In genomic region chr5:33488558-33489355, GRCh38 we compare ENCODE assay signal across 17 cellular contexts. TPM values are rescaled to one million over a fixed set of nuclear protein-coding genes. Genes with fewer than 3 reads are reported as not detected.
DNase-seq lines count a peak whose midpoint lies in the region; ATAC-seq, FAIRE-seq and TF ChIP-seq lines count a peak whose summit lies in the region.
"Had no signal": no experiment of that assay in that cellular context is flagged by ENCODE, and none has a peak within 500 bp of the region (broad histone marks: within the 10 kb centered on the region; RNA-seq: fewer than 3 reads in every experiment).

No MANE protein-coding gene starts in this region.

- no peaks in the 10 kb centered on the region for H3K27me3 ChIP-seq in H1 (replicated peaks in 1 of 4; ENCODE audit: control insufficient read depth in 3 of 4, extremely low read depth in 1 of 4, insufficient read depth in 3 of 4, low read length in 3 of 4)

- no peak for FAIRE-seq in H1 (lab: Jason Lieb, UNC)
- FAIRE-seq: A549, GM12892 had no signal

- TF ChIP-seq EP300 in H1 (IDR thresholded peaks at IDR 0.05; ENCODE audit: borderline replicate concordance in 1 of 2, low read depth in 2 of 2, low read length in 2 of 2), result no peak

- peak; percentile 33 for DNase-seq in SK-MEL-5 (ENCODE audit: low read depth, low spot score)
- DNase-seq in H1 (ENCODE audit: low read depth in 1 of 2, low spot score in 2 of 2), result no peak
- no peak for DNase-seq in nephron progenitor cell
- peak; percentile 7 for DNase-seq in putamen (ENCODE audit: low spot score)
- no peak for DNase-seq in foreskin fibroblast
- no peak for DNase-seq in COLO829 (ENCODE audit: low spot score)
- DNase-seq: Caco-2; CD8-positive, alpha-beta T cell; DND-41; GDM1; GOT3; HCEC 1CT; HFFc6 had no signal

- no peaks in the 10 kb centered on the region for H3K79me1 ChIP-seq in H1 (ENCODE audit: low read depth, low read length)

- H3K4me1 ChIP-seq in H1 (replicated peaks in 1 of 4; ENCODE audit: control insufficient read depth in 3 of 4, insufficient read depth in 4 of 4, low read length in 3 of 4), result peaks cover 6 to 12% (median 9%) of the 10 kb centered on the region in 4 experiments; a peak in 6 of 7 replicates
- H3K4me1 ChIP-seq: A549 had no signal

- TF ChIP-seq CTCF in H1 (IDR thresholded peaks at IDR 0.05; ENCODE audit: control extremely low read depth in 1 of 3, insufficient read depth in 1 of 3, low read depth in 1 of 3, low read length in 3 of 3), result no peak
- no peak for TF ChIP-seq CTCF in nephron progenitor cell (IDR thresholded peaks at IDR 0.05)
- TF ChIP-seq CTCF in foreskin fibroblast (IDR thresholded peaks at IDR 0.05; ENCODE audit: low read depth, low read length), result no peak

- no peak for TF ChIP-seq RAD21 in H1 (IDR thresholded peaks at IDR 0.05 in 1 of 2, conservative IDR thresholded peaks at IDR 0.05 in 1 of 2; ENCODE audit: low read depth in 2 of 2, low read length in 2 of 2)

- CTCF ChIA-PET in H1 (lab: Charles Lee; ENCODE audit: partially characterized antibody), result interaction anchor here (1.0 to 2.4 kb wide), 7 partner anchors 10 to 29 kb away, joined by 3 to 8 read pairs (median 4); no protein-coding TSS in a partner anchor

- no peak overlapping the region for H2AK5ac ChIP-seq in H1 (ENCODE audit: low read depth, low read length)

- H3K27ac ChIP-seq in H1 (ENCODE audit: low read depth, low read length), result peak overlapping the region; percentile 56; the same call in 1 of the 2 replicates
- H3K27ac ChIP-seq: A549 had no signal

- H2AFZ ChIP-seq in H1 (ENCODE audit: low read length), result no peak overlapping the region

- no peaks in the 10 kb centered on the region for H4K20me1 ChIP-seq in H1 (replicated peaks in 1 of 2; ENCODE audit: control insufficient read depth in 1 of 2, insufficient read depth in 2 of 2, low read length in 2 of 2)

- no peak for TF ChIP-seq POLR2A in H1 (IDR thresholded peaks at IDR 0.05; ENCODE audit: control extremely low read depth in 1 of 2, low read depth in 2 of 2, low read length in 2 of 2)

- ATAC-seq in GM19452 (IDR thresholded peaks at IDR 0.05; ENCODE audit: unreplicated experiment), result no peak
- ATAC-seq: A549; CD8-positive, alpha-beta T cell had no signal

- no peak overlapping the region for H3K4me3 Mint-ChIP-seq in nephron progenitor cell
- H3K4me3 Mint-ChIP-seq: CD14-positive monocyte; CD8-positive, alpha-beta T cell; HFFc6 had no signal

- no peak overlapping the region for H3K56ac ChIP-seq in H1 (replicated peaks; ENCODE audit: insufficient read length, low read depth, low read length)

- peak overlapping the region in 1 of 2 experiments; percentile 39; a peak in 2 of 4 replicates for H3K4me2 ChIP-seq in H1 (ENCODE audit: insufficient read depth in 1 of 2, low read depth in 2 of 2, low read length in 2 of 2)
- H3K4me2 ChIP-seq: A549 had no signal

- H3K4me3 ChIP-seq in H1 (ENCODE audit: extremely low read depth in 1 of 4, insufficient read depth in 2 of 4, low read depth in 3 of 4, low read length in 4 of 4), result peak overlapping the region in 1 of 4 experiments; percentile 0; a peak in 1 of 8 replicates
- H3K4me3 ChIP-seq in foreskin fibroblast (ENCODE audit: low read depth in 1 of 2, low read length in 2 of 2), result no peak overlapping the region
- H3K4me3 ChIP-seq: A549 had no signal

- peaks cover 5% of the 10 kb centered on the region for H3K9me3 Mint-ChIP-seq in nephron progenitor cell
- H3K9me3 Mint-ChIP-seq: CD8-positive, alpha-beta T cell; HFFc6 had no signal

- no peak overlapping the region for H3K23ac ChIP-seq in H1 (ENCODE audit: insufficient read length)

- H3K36me3 ChIP-seq in H1 (ENCODE audit: control insufficient read depth in 2 of 4, insufficient read depth in 4 of 4, low read length in 3 of 4), result no peaks in the 10 kb centered on the region

- H2BK5ac ChIP-seq in H1 (ENCODE audit: low read depth, low read length), result no peak overlapping the region

- no peak overlapping the region; a peak in 2 of 7 replicates for H3K9ac ChIP-seq in H1 (replicated peaks in 1 of 4; ENCODE audit: extremely low read depth in 1 of 4, low read depth in 3 of 4, low read length in 3 of 4)

- H3K4me1 Mint-ChIP-seq in nephron progenitor cell, result peaks cover 13% of the 10 kb centered on the region
- H3K4me1 Mint-ChIP-seq: CD14-positive monocyte had no signal

- no peak overlapping the region for H2BK20ac ChIP-seq in H1 (ENCODE audit: low read length)

- peak overlapping the region; percentile 80; the same call in 1 of the 2 replicates for H2BK12ac ChIP-seq in H1 (ENCODE audit: low read depth, low read length)

- POLR2A ChIA-PET in H1 (lab: Charles Lee; ENCODE audit: partially characterized antibody), result interaction anchor here (0.9 to 2.4 kb wide), 8 partner anchors 9 to 48 kb away, joined by 3 to 8 read pairs (median 6); partner anchors contain the start of gene TARS1

- no peak overlapping the region for H4K91ac ChIP-seq in H1 (replicated peaks; ENCODE audit: insufficient read length, low read length)

- no peak overlapping the region for H2BK15ac ChIP-seq in H1 (ENCODE audit: low read length)

- no peaks in the 10 kb centered on the region for H3K23me2 ChIP-seq in H1 (ENCODE audit: low read depth, low read length)

- WGBS in H1 (ENCODE audit: extremely low coverage in 1 of 2, insufficient coverage in 1 of 2, insufficient read length in 1 of 2, insufficient replicate concordance in 2 of 2, low coverage in 1 of 2, low lambda C conversion rate in 2 of 2, missing lambda C conversion rate in 1 of 2), 2 experiments, result 70% methylated on average over 19 of the region's 19 CpGs; no CpG with 5 or more reads in 1 of the 2 experiments

- no peak overlapping the region for H3K18ac ChIP-seq in H1 (ENCODE audit: extremely low read depth, low read length)

- H4K5ac ChIP-seq in H1 (ENCODE audit: insufficient read length, low read depth, low read length), result no peak overlapping the region

- no peak overlapping the region for H3K4ac ChIP-seq in H1 (replicated peaks; ENCODE audit: insufficient read length, low read depth, low read length)

- no peaks in the 10 kb centered on the region for H3K79me2 ChIP-seq in H1 (ENCODE audit: control insufficient read depth in 1 of 2, insufficient read depth in 2 of 2, low read length in 2 of 2)

- peak overlapping the region; percentile 89 for H3K27ac Mint-ChIP-seq in nephron progenitor cell
- H3K27ac Mint-ChIP-seq: CD14-positive monocyte; CD8-positive, alpha-beta T cell; HFFc6 had no signal

- H3K36me3 Mint-ChIP-seq in nephron progenitor cell (ENCODE audit: low read depth), result peaks cover 4% of the 10 kb centered on the region
- H3K36me3 Mint-ChIP-seq: CD14-positive monocyte; CD8-positive, alpha-beta T cell had no signal

- no peak overlapping the region for H4K8ac ChIP-seq in H1 (ENCODE audit: extremely low read depth, insufficient read depth, low read length)

- in situ Hi-C loops in SK-MEL-5 (cut with HindIII; ENCODE audit: low pct_unique_long_range_greater_than_20kb, low sequenced_read_pairs), result no loop called here

- peak overlapping the region; percentile 1 for H2BK120ac ChIP-seq in H1 (replicated peaks; ENCODE audit: low read depth, low read length)

- peaks cover 2% of the 10 kb centered on the region for H3K27me3 Mint-ChIP-seq in nephron progenitor cell (ENCODE audit: low read depth, poor library complexity)

- H3K14ac ChIP-seq in H1 (ENCODE audit: insufficient read length), result no peak overlapping the region

- no peaks in the 10 kb centered on the region for H3K9me3 ChIP-seq in H1 (ENCODE audit: insufficient read depth in 2 of 2, low read depth in 1 of 2, low read length in 1 of 2)
- H3K9me3 ChIP-seq: A549, Caco-2 had no signal

TF ChIP-seq in H1, 55 proteins besides CTCF, POLR2A, EP300 and RAD21 (continues in another document):
- TF ChIP-seq EZH2 (IDR thresholded peaks at IDR 0.05; ENCODE audit: low read depth, low read length, severe bottlenecking), result no peak
- TF ChIP-seq SIRT6 (IDR thresholded peaks at IDR 0.05; ENCODE audit: low read length), result no peak
- TF ChIP-seq TBP (IDR thresholded peaks at IDR 0.05; ENCODE audit: low read depth, low read length), result no peak
- TF ChIP-seq NANOG (IDR thresholded peaks at IDR 0.05; ENCODE audit: insufficient read depth, low read depth, low read length, poor library complexity, severe bottlenecking), result no peak
- TF ChIP-seq GABPA (IDR thresholded peaks at IDR 0.05; ENCODE audit: borderline replicate concordance, insufficient read depth, low read length), result no peak
- TF ChIP-seq BACH1 (IDR thresholded peaks at IDR 0.05; ENCODE audit: low read length), result no peak
- TF ChIP-seq RBBP5 (IDR thresholded peaks at IDR 0.05; ENCODE audit: borderline replicate concordance, low read depth, low read length), result no peak
- TF ChIP-seq TCF12 (IDR thresholded peaks at IDR 0.05; ENCODE audit: low read depth, low read length), result no peak
- TF ChIP-seq, protein P1, sequence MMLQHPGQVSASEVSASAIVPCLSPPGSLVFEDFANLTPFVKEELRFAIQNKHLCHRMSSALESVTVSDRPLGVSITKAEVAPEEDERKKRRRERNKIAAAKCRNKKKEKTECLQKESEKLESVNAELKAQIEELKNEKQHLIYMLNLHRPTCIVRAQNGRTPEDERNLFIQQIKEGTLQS (IDR thresholded peaks at IDR 0.05; ENCODE audit: insufficient read depth, low read depth, low read length), result no peak
- TF ChIP-seq GTF2F1 (IDR thresholded peaks at IDR 0.05; ENCODE audit: borderline replicate concordance, low read depth, low read length), result no peak

RNA-seq across cellular contexts. Expression of gene TARS1, which starts 48.0 kb away (rescaled TPM):
- total RNA-seq in SK-MEL-5 (2014; rRNA removed; shearing (Covaris generic)), result 573 and 595 TPM in 2 replicates
- polyA plus RNA-seq in SK-MEL-5 (2015; cell fraction: cytosol; rRNA removed), result 343 and 445 TPM in 2 replicates
- polyA plus RNA-seq in SK-MEL-5 (2015; cell fraction: nucleus; rRNA removed), result 266 and 402 TPM in 2 replicates
- 445 TPM in 2 replicates for total RNA-seq in H1 (2021; fragmentation: NEBNext Ultra II Directional; extraction: Animal tissue kit (Norgen Biotek cat#: 25700))
- 68.2 and 94.4 TPM in 2 replicates for polyA plus RNA-seq in H1 (2011; rRNA removed)
- polyA plus RNA-seq in H1 (2011; cell fraction: cytosol; rRNA removed), result 178 TPM
- 83.3 TPM for polyA plus RNA-seq in H1 (2011; cell fraction: nucleus; rRNA removed)
- polyA plus RNA-seq in H1 (2012, experiment 1 of 2), result 228 to 439 TPM (median 275 TPM) in 4 replicates
- polyA plus RNA-seq in H1 (2012, experiment 2 of 2), result 39.4 TPM
- polyA plus RNA-seq in H1 (2013, experiment 1 of 2), result 374 TPM
- polyA plus RNA-seq in H1 (2013, experiment 2 of 2), result 374 TPM
- 216 and 217 TPM in 2 replicates for polyA minus RNA-seq in H1 (2011; rRNA and poly(A)+ RNA removed)
- polyA minus RNA-seq in H1 (2011; cell fraction: cytosol; rRNA and poly(A)+ RNA removed), result 142 TPM
- polyA minus RNA-seq in H1 (2011; cell fraction: nucleus; rRNA and poly(A)+ RNA removed), result 125 TPM

Comparison
In these comparisons a context has a peak if more than half of its experiments do, and no peak if none do; other contexts are left out.
1. DNase-seq: peak in SK-MEL-5 (single experiment) and putamen (single experiment); none in H1 (0 of 2), nephron progenitor cell (single experiment), foreskin fibroblast (0 of 2) and COLO829 (single experiment).